Comparison of ENCODE assay signal across 24 cellular contexts in genomic region chr11:43573873-43574272, GRCh38.
"Had no signal": no experiment of that assay in that cellular context is flagged by ENCODE, and none has a peak within 500 bp of the region (broad histone marks: within the 10 kb centered on the region; RNA-seq: fewer than 3 reads in every experiment).

No MANE protein-coding gene starts in this region.

- H3K27ac Mint-ChIP-seq: activated CD4-positive, alpha-beta T cell treated with anti-CD3 and anti-CD28 coated beads, Interleukin-2, amount 10 ng/mL, durations not matched to agents 7 days and 5 days; activated CD8-positive, alpha-beta T cell treated with anti-CD3 and anti-CD28 coated beads, Interleukin-2, amount 10 ng/mL, durations not matched to agents 7 days and 5 days; activated naive CD4-positive, alpha-beta T cell treated with anti-CD3 and anti-CD28 coated beads, Interleukin-2, amount 50 U/mL, for 24 hours; effector memory CD8-positive, alpha-beta T cell; naive B cell; stimulated activated memory B cell treated with anti-CD40 and anti-IgM and Interleukin-4, amounts not matched to agents 10 μg/mL and 1 μg/mL and 100 μg/mL, for 72 hours; T-helper 2 cell treated with Interferon-gamma antibody and Interleukin-4, amounts not matched to agents 5 μg/mL and 100 μg/mL, for 36 hours; type B pancreatic cell had no signal

- H3K4me3 Mint-ChIP-seq: activated CD4-positive, alpha-beta T cell treated with anti-CD3 and anti-CD28 coated beads, Interleukin-2, amount 10 ng/mL, durations not matched to agents 7 days and 5 days; activated CD8-positive, alpha-beta T cell treated with anti-CD3 and anti-CD28 coated beads, Interleukin-2, amount 10 ng/mL, durations not matched to agents 7 days and 5 days; activated naive CD4-positive, alpha-beta T cell treated with anti-CD3 and anti-CD28 coated beads, Interleukin-2, amount 50 U/mL, for 24 hours; effector memory CD8-positive, alpha-beta T cell; stimulated activated memory B cell treated with anti-CD40 and anti-IgM and Interleukin-4, amounts not matched to agents 10 μg/mL and 1 μg/mL and 100 μg/mL, for 72 hours; T-helper 2 cell treated with Interferon-gamma antibody and Interleukin-4, amounts not matched to agents 5 μg/mL and 100 μg/mL, for 36 hours had no signal

- H3K27me3 ChIP-seq: ovary had no signal

- H3K36me3 ChIP-seq: brain microvascular endothelial cell, neutrophil, ovary, prostate gland, right lobe of liver, vagina, WERI-Rb-1 had no signal

- DNase-seq: activated CD4-positive, CD25-positive, alpha-beta regulatory T cell treated with anti-CD3 and anti-CD28 coated beads, Interleukin-2, amount 50 U/mL, for 72 hours; activated gamma-delta T cell treated with Interleukin-2 at 50 U/mL for 16 hours; aorta; brain microvascular endothelial cell; central memory CD4-positive, alpha-beta T cell; effector memory CD8-positive, alpha-beta T cell; foreskin melanocyte; left colon; naive B cell; ovary; right lobe of liver; small intestine had no signal

- H3K9me3 Mint-ChIP-seq: activated naive CD4-positive, alpha-beta T cell treated with anti-CD3 and anti-CD28 coated beads, Interleukin-2, amount 50 U/mL, for 24 hours; T-helper 2 cell treated with Interferon-gamma antibody and Interleukin-4, amounts not matched to agents 5 μg/mL and 100 μg/mL, for 36 hours; type B pancreatic cell had no signal

- ATAC-seq: activated CD8-positive, alpha-beta T cell treated with anti-CD3 and anti-CD28 coated beads, Interleukin-2, amount 10 ng/mL, durations not matched to agents 7 days and 5 days; effector memory CD8-positive, alpha-beta T cell; esophagus mucosa; left colon; right lobe of liver; stimulated activated memory B cell treated with anti-CD40 and anti-IgM and Interleukin-4, amounts not matched to agents 10 μg/mL and 1 μg/mL and 100 μg/mL, for 72 hours had no signal

- H3K36me3 Mint-ChIP-seq: activated naive CD4-positive, alpha-beta T cell treated with anti-CD3 and anti-CD28 coated beads, Interleukin-2, amount 50 U/mL, for 24 hours; stimulated activated memory B cell treated with anti-CD40 and anti-IgM and Interleukin-4, amounts not matched to agents 10 μg/mL and 1 μg/mL and 100 μg/mL, for 72 hours; type B pancreatic cell had no signal

- H3K9me3 ChIP-seq: neutrophil, ovary, prostate gland, right lobe of liver, vagina had no signal

- H3K4me1 ChIP-seq: prostate gland had no signal

- H3K4me3 ChIP-seq: lung, ovary, prostate gland, right lobe of liver, vagina had no signal

- H3K27ac ChIP-seq: brain microvascular endothelial cell, neutrophil, ovary, prostate gland, right lobe of liver, vagina, WERI-Rb-1 had no signal
